In genomic region chr22:25120093-25120561, GRCh38 we compare ENCODE assay signal across 8 cellular contexts.
DNase-seq lines count a peak whose midpoint lies in the region; TF ChIP-seq lines count a peak whose summit lies in the region.

No MANE protein-coding gene starts in this region.

- H2BK5ac ChIP-seq in mesendoderm (ENCODE audit: low read length), result no peak overlapping the region

- H3K4me1 ChIP-seq in colonic mucosa (no peaks in the 10 kb centered on the region), mesendoderm (ENCODE audit: control insufficient read depth, low read depth, low read length) (no peaks in the 10 kb centered on the region)

- H3K9ac ChIP-seq in colonic mucosa (ENCODE audit: low read depth in 2 of 2, low read length in 2 of 2) (peak overlapping the region; percentile 29 to 61), mesendoderm (ENCODE audit: low read length) (no peak overlapping the region)

- no peak overlapping the region for H4K8ac ChIP-seq in mesendoderm (ENCODE audit: low read depth, low read length)

- H2BK120ac ChIP-seq in mesendoderm (ENCODE audit: low read depth, low read length), result no peak overlapping the region

- no peaks in the 10 kb centered on the region for H3K27me3 ChIP-seq in colonic mucosa
- H3K27me3 ChIP-seq in mesendoderm (ENCODE audit: insufficient read depth, low read length, poor library complexity), result no peaks in the 10 kb centered on the region

- H3K9me3 ChIP-seq in colonic mucosa, result no peaks in the 10 kb centered on the region

- no peak overlapping the region for H3K56ac ChIP-seq in mesendoderm (ENCODE audit: low read length)

- H3K27ac ChIP-seq in colonic mucosa (peak overlapping the region; percentile 71), mesendoderm (ENCODE audit: low read depth, low read length) (no peak overlapping the region)

- DNase-seq in A172 (ENCODE audit: low spot score) (peak; percentile 21), NCI-H1105 treated with DMSO at 0.1 percent for 48 hours (lab: John Stamatoyannopoulos, UW) (peak; percentile 74), colonic mucosa (peak; percentile 77), mesendoderm (peak; percentile 76), hippocampal formation (lab: John Stamatoyannopoulos, UW) (no peak), NCI-H2227 treated with DMSO at 0.1 percent for 48 hours (lab: John Stamatoyannopoulos, UW) (no peak), NCI-H774 (lab: John Stamatoyannopoulos, UW) (no peak)
- no peak for DNase-seq in activated CD4-positive, alpha-beta T cell treated with anti-CD3 and anti-CD28 coated beads, Interleukin-2, amount 50 U/mL, for 48 hours

- no peak overlapping the region for H3K18ac ChIP-seq in mesendoderm (ENCODE audit: low read length)

- no peak overlapping the region for H3K4ac ChIP-seq in mesendoderm (ENCODE audit: low read depth, low read length)

- intact Hi-C loops in colonic mucosa (cut with DNase I), result no loop called here

- no CpG with 5 or more reads among the region's 3 CpGs for WGBS in mesendoderm (ENCODE audit: extremely low coverage, insufficient coverage, low lambda C conversion rate)

- no peak overlapping the region for H4K5ac ChIP-seq in mesendoderm (ENCODE audit: low read length)

- H3K36me3 ChIP-seq in colonic mucosa, result no peaks in the 10 kb centered on the region
- H3K36me3 ChIP-seq in mesendoderm (ENCODE audit: control insufficient read depth, insufficient read depth, low read length), result no peaks in the 10 kb centered on the region

- H3K4me2 ChIP-seq in mesendoderm (ENCODE audit: low read length), result no peak overlapping the region

- peaks cover 7% of the 10 kb centered on the region for H3K79me1 ChIP-seq in mesendoderm (ENCODE audit: low read length)

- H3K4me3 ChIP-seq in colonic mucosa (no peak overlapping the region), mesendoderm (ENCODE audit: low read length) (no peak overlapping the region)

- H3K79me2 ChIP-seq in mesendoderm (ENCODE audit: control insufficient read depth, insufficient read depth, low read length), result no peaks in the 10 kb centered on the region

- H3K23ac ChIP-seq in mesendoderm (ENCODE audit: low read length), result no peak overlapping the region

- H2AK5ac ChIP-seq in mesendoderm (ENCODE audit: low read length), result no peak overlapping the region

- no peak for TF ChIP-seq CTCF in colonic mucosa (IDR thresholded peaks at IDR 0.05)

- no peak overlapping the region for H2BK15ac ChIP-seq in mesendoderm (replicated peaks; ENCODE audit: low read depth)

Comparison
In these comparisons a context has a peak if more than half of its experiments do, and no peak if none do; other contexts are left out.
1. DNase-seq: peak in A172 (single experiment), NCI-H1105 treated with DMSO at 0.1 percent for 48 hours (single experiment), colonic mucosa (single experiment) and mesendoderm (single experiment); none in hippocampal formation (0 of 2), NCI-H2227 treated with DMSO at 0.1 percent for 48 hours (single experiment), NCI-H774 (single experiment) and activated CD4-positive, alpha-beta T cell treated with anti-CD3 and anti-CD28 coated beads, Interleukin-2, amount 50 U/mL, for 48 hours (0 of 2).